Comparison of ENCODE assay signal across 24 cellular contexts in the genomic region with DNA sequence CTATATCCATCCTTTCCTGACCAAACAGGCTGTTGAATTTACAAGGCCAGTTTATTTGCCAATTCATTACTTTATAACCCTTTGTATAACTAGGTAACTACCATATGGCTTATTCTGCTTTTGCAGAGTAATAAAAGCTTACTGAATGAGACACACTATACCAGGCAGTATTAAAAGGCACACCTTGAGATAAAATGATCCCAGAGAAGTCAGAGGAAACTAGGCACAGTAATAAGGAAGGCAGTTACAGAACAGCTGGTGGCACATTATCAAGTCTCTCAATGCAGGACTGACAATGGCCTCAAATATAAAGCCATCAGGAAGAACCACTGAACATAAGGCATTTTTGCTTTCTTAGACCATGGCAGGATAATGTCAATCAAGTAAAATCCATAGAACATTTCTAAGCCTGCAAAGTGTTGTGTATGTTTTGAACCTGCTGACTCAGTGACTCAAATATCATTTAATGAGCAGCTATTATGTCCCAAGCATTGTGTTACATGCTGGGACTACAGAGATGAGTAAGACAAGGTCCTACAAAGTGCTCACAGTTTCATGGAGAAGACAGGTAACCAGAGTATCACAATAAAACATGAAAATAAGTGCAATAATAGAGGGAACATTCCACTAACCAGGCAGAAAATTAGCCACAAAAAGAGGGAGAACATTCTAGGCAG. TPM values are rescaled to one million over a fixed set of nuclear protein-coding genes. Genes with fewer than 3 reads are reported as not detected.
DNase-seq lines count a peak whose midpoint lies in the region; ATAC-seq, FAIRE-seq and TF ChIP-seq lines count a peak whose summit lies in the region.
"Had no signal": no experiment of that assay in that cellular context is flagged by ENCODE, and none has a peak within 500 bp of the region (broad histone marks: within the 10 kb centered on the region; RNA-seq: fewer than 3 reads in every experiment).

No MANE protein-coding gene starts in this region.

- H3K4me2 ChIP-seq in neural cell (ENCODE audit: low read length), result no peak overlapping the region
- H3K4me2 ChIP-seq: BLaER1 treated with 17β-estradiol and CSF1 and Interleukin-3, amounts not matched to agents 10 nM and 100 nM; PC-9 had no signal

- peak; percentile 69 for FAIRE-seq in GM12891 (lab: Jason Lieb, UNC)
- peak; percentile 83 for FAIRE-seq in colon (lab: Jason Lieb, UNC)
- FAIRE-seq in D721Med (lab: Jason Lieb, UNC), result no peak
- FAIRE-seq: A204.1 had no signal

- no peaks in the 10 kb centered on the region for H4K20me1 ChIP-seq in neural cell (ENCODE audit: insufficient read depth)
- H4K20me1 ChIP-seq: BLaER1 treated with 17β-estradiol and CSF1 and Interleukin-3, amounts not matched to agents 10 nM and 100 nM had no signal

- H2AFZ ChIP-seq in neural cell (ENCODE audit: low read depth, low read length), result no peak overlapping the region
- H2AFZ ChIP-seq: PC-9 had no signal

- no peak for ATAC-seq in HG02759 (IDR thresholded peaks at IDR 0.05; ENCODE audit: unreplicated experiment)
- no peak for ATAC-seq in gastrocnemius medialis
- ATAC-seq: CD8-positive, alpha-beta T cell; SK-N-SH treated with all-trans-retinoic acid at 6 μM for 48 hours had no signal

- H3K36me3 ChIP-seq in neural cell (ENCODE audit: insufficient read depth, low read length), result no peaks in the 10 kb centered on the region
- H3K36me3 ChIP-seq in gastrocnemius medialis, result no peaks in the 10 kb centered on the region

- H3K79me2 ChIP-seq in neural cell (replicated peaks; ENCODE audit: insufficient read depth, low read length), result no peaks in the 10 kb centered on the region

- H3K4me3 ChIP-seq in LNCaP clone FGC (ENCODE audit: low read depth, low read length) (no peak overlapping the region), neural cell (ENCODE audit: low read length) (no peak overlapping the region), gastrocnemius medialis (no peak overlapping the region)
- H3K4me3 ChIP-seq: BLaER1 treated with 17β-estradiol and CSF1 and Interleukin-3, amounts not matched to agents 10 nM and 100 nM; PC-9 had no signal

- H3K9me3 ChIP-seq in neural cell (ENCODE audit: low read length) (no peaks in the 10 kb centered on the region), gastrocnemius medialis (no peaks in the 10 kb centered on the region)
- H3K9me3 ChIP-seq: BLaER1 treated with 17β-estradiol and CSF1 and Interleukin-3, amounts not matched to agents 10 nM and 100 nM had no signal

- H3K9ac ChIP-seq in neural cell (ENCODE audit: low read length), result no peak overlapping the region
- H3K9ac ChIP-seq: BLaER1 treated with 17β-estradiol and CSF1 and Interleukin-3, amounts not matched to agents 10 nM and 100 nM had no signal

- no peak for TF ChIP-seq RAD21 in neural cell (conservative IDR thresholded peaks at IDR 0.05)

- in situ Hi-C loops in gastrocnemius medialis (cut with MboI; ENCODE audit: low sequenced_read_pairs in 4 of 4), result no loop called here

- no peaks in the 10 kb centered on the region for H3K9me2 ChIP-seq in neural cell (ENCODE audit: insufficient read depth, low read length)

- TF ChIP-seq EP300 in neural cell (conservative IDR thresholded peaks at IDR 0.05; ENCODE audit: poor library complexity, severe bottlenecking), result no peak

- intact Hi-C loops in gastrocnemius medialis (cut with DNase I; ENCODE audit: low total_unique reads), result no loop called here

- TF ChIP-seq CTCF in LNCaP clone FGC (IDR thresholded peaks at IDR 0.05; ENCODE audit: control insufficient read depth, extremely low read depth, insufficient read depth) (no peak), neural cell (IDR thresholded peaks at IDR 0.05; ENCODE audit: poor library complexity, severe bottlenecking) (no peak), D721Med (IDR thresholded peaks at IDR 0.05; ENCODE audit: insufficient read depth, missing control alignments) (no peak), gastrocnemius medialis (IDR thresholded peaks at IDR 0.05 in 4 of 5, conservative IDR thresholded peaks at IDR 0.05 in 1 of 5) (no peak)

- no peaks in the 10 kb centered on the region for H3F3A ChIP-seq in neural cell (ENCODE audit: insufficient read depth, low read length, poor library complexity, severe bottlenecking)

- no peaks in the 10 kb centered on the region for H3K4me1 ChIP-seq in gastrocnemius medialis

- DNase-seq in GM12891 (ENCODE audit: insufficient read length, low spot score) (no peak), LNCaP clone FGC (ENCODE audit: low read depth) (peak; percentile 38), D721Med (ENCODE audit: insufficient read length, low spot score) (no peak), gastrocnemius medialis (no peak), AG08396 (ENCODE audit: low spot score) (no peak)
- DNase-seq: Calu3; CD8-positive, alpha-beta T cell; DMS79; H9; KBM-7; MV-4-11; NCI-H1417; NCI-H187 treated with DMSO at 0.1 percent for 48 hours; NCI-H2227 treated with DMSO at 0.1 percent for 48 hours; NCI-H524; PC-9; SIG-M5 had no signal

- H3K27ac ChIP-seq in neural cell (ENCODE audit: low read length) (no peak overlapping the region), gastrocnemius medialis (no peak overlapping the region)
- H3K27ac ChIP-seq: BLaER1 treated with 17β-estradiol and CSF1 and Interleukin-3, amounts not matched to agents 10 nM and 100 nM; PC-9; RWPE1 had no signal

- TF ChIP-seq POLR2A in GM12891 (IDR thresholded peaks at IDR 0.05; ENCODE audit: low read depth, low read length), result no peak
- no peak for TF ChIP-seq POLR2A in gastrocnemius medialis (IDR thresholded peaks at IDR 0.05)

- no peaks in the 10 kb centered on the region for H3K27me3 ChIP-seq in neural cell (ENCODE audit: insufficient read depth, low read depth, low read length)
- H3K27me3 ChIP-seq in gastrocnemius medialis, result no peaks in the 10 kb centered on the region
- H3K27me3 ChIP-seq: BLaER1 treated with 17β-estradiol and CSF1 and Interleukin-3, amounts not matched to agents 10 nM and 100 nM had no signal

TF ChIP-seq in GM12891, 5 proteins besides CTCF, POLR2A, EP300 and RAD21:
- no peak for TF ChIP-seq TAF1 (IDR thresholded peaks at IDR 0.05; ENCODE audit: low read depth, low read length)
- TF ChIP-seq POLR2AphosphoS5 (IDR thresholded peaks at IDR 0.05; ENCODE audit: low read depth, low read length), result no peak
- no peak for TF ChIP-seq SPI1 (IDR thresholded peaks at IDR 0.05; ENCODE audit: low read depth, low read length)
- TF ChIP-seq POU2F2 (IDR thresholded peaks at IDR 0.05; ENCODE audit: low read depth, low read length), result no peak
- no peak for TF ChIP-seq PAX5 (IDR thresholded peaks at IDR 0.05; ENCODE audit: insufficient read depth, low read length, severe bottlenecking)
TF ChIP-seq in GM12891: peak in this region for 0.

TF ChIP-seq in neural cell, 6 proteins besides CTCF, POLR2A, EP300 and RAD21:
- TF ChIP-seq POLR2AphosphoS5 (IDR thresholded peaks at IDR 0.05) (peak; percentile 53), TAF1 (IDR thresholded peaks at IDR 0.05; ENCODE audit: low read depth) (no peak)
TF ChIP-seq in neural cell: peak in this region for 1.

RNA-seq across cellular contexts. Expression of a gene that starts 52.5 kb away (rescaled TPM):
- 37.4 TPM for polyA plus RNA-seq in GM12891 (2012; ENCODE audit: low read depth, missing spikeins)
- 85.3 and 90.5 TPM in 2 replicates for polyA plus RNA-seq in neural cell
- 74.0 and 82.3 TPM in 2 replicates for polyA minus RNA-seq in neural cell
- 10 to 100 TPM in 3 of 4 donors, 1 to 10 TPM in 1; 9.4 to 45.4 (median 20.5) TPM for total RNA-seq in gastrocnemius medialis
